In genomic region chr3:177107840-177108239, GRCh38 we compare ENCODE assay signal across 25 cellular contexts.
"Had no signal": no experiment of that assay in that cellular context is flagged by ENCODE, and none has a peak within 500 bp of the region (broad histone marks: within the 10 kb centered on the region; RNA-seq: fewer than 3 reads in every experiment).

No MANE protein-coding gene starts in this region.

- H3K9me3 ChIP-seq: ascending aorta, MG63 had no signal

- ATAC-seq: activated T-cell treated with anti-CD3 and anti-CD28 coated beads, Interleukin-2, amount 50 U/mL, for 72 hours; Right ventricle myocardium inferior had no signal

- H2AFZ ChIP-seq: PC-9 had no signal

- H3K27me3 ChIP-seq: ascending aorta, MG63 had no signal

- H3K4me3 ChIP-seq: ascending aorta, MG63, PC-9 had no signal

- H3K36me3 ChIP-seq: ascending aorta, MG63, WERI-Rb-1 had no signal

- DNase-seq: activated CD4-positive, alpha-beta memory T cell treated with anti-CD3 and anti-CD28 coated beads, Interleukin-2, amount 10 ng/mL, durations not matched to agents 7 days and 5 days; activated CD4-positive, alpha-beta T cell treated with anti-CD3 and anti-CD28 coated beads for 1 hour; activated CD4-positive, alpha-beta T cell treated with anti-CD3 and anti-CD28 coated beads for 48 hours; activated CD4-positive, CD25-positive, alpha-beta regulatory T cell; activated gamma-delta T cell; activated naive CD4-positive, alpha-beta T cell treated with Interleukin-2 at 50 U/mL for 16 hours; activated naive CD8-positive, alpha-beta T cell treated with anti-CD3 and anti-CD28 coated beads, Interleukin-2, amount 10 ng/mL, durations not matched to agents 7 days and 5 days; activated T-cell treated with anti-CD3 and anti-CD28 coated beads, Interleukin-2, amount 50 U/mL, for 1 hour; activated T-cell treated with anti-CD3 and anti-CD28 coated beads, Interleukin-2, amount 50 U/mL, for 72 hours; amygdala; MG63; MV-4-11; NCI-H1092; NCI-H1436 treated with DMSO at 0.1 percent for 48 hours; NCI-H1694 treated with DMSO at 0.1 percent for 48 hours; NCI-H2029; NCI-H345; NCI-H524 treated with DMSO at 0.1 percent for 48 hours; PC-9; SIG-M5; T1000; WERI-Rb-1 had no signal

- H3K27ac ChIP-seq: ascending aorta, PC-9, RWPE1, WERI-Rb-1 had no signal

- H3K4me2 ChIP-seq: PC-9 had no signal
